25 cellular contexts compared by ENCODE assay signal in genomic region chr1:68826861-68827260, GRCh38.
"Had no signal": no experiment of that assay in that cellular context is flagged by ENCODE, and none has a peak within 500 bp of the region (broad histone marks: within the 10 kb centered on the region; RNA-seq: fewer than 3 reads in every experiment).

No MANE protein-coding gene starts in this region.

- H3K27ac ChIP-seq: left lung, lower lobe of right lung, parathyroid adenoma, psoas muscle, right atrium auricular region, right lobe of liver, tibial nerve, uterus had no signal

- H3K79me2 ChIP-seq: parathyroid adenoma had no signal

- H3K4me1 ChIP-seq: left lung, lower lobe of right lung, parathyroid adenoma, psoas muscle, right atrium auricular region, right lobe of liver, tibial nerve, uterus had no signal

- DNase-seq: hypothalamus; immature natural killer cell; kidney; left colon; left lung; lower lobe of right lung; mammary epithelial cell; mesenchymal stem cell; naive thymus-derived CD8-positive, alpha-beta T cell; nucleus accumbens; psoas muscle; right lobe of liver; stimulated activated CD4-positive, alpha-beta T cell treated with anti-CD3 and anti-CD28 coated beads, Interleukin-1b, Interleukin-23, amount 100 ng/mL, for 48 hours; stimulated activated CD4-positive, alpha-beta T cell treated with anti-CD3 and anti-CD28 coated beads, Interleukin-2, amount 100 ng/mL, for 48 hours; stimulated activated CD4-positive, alpha-beta T cell treated with anti-CD3 and anti-CD28 coated beads, Interleukin-4, amount 100 ng/mL, for 4 hours; stimulated activated CD8-positive, alpha-beta memory T cell treated with anti-CD3 and anti-CD28 coated beads, Interleukin-4, amount 100 ng/mL, for 48 hours; stimulated activated naive CD4-positive, alpha-beta T cell treated with Interleukin-2 at 50 U/mL for 16 hours; stimulated activated naive CD8-positive, alpha-beta T cell treated with anti-CD3 and anti-CD28 coated beads, Interleukin-15, amount 100 ng/mL, for 72 hours; substantia nigra; uterus had no signal

- H2AFZ ChIP-seq: parathyroid adenoma had no signal

- H3K9me3 ChIP-seq: right lobe of liver, uterus had no signal

- FAIRE-seq: islet of Langerhans, kidney had no signal

- H3K36me3 ChIP-seq: left lung, lower lobe of right lung, right atrium auricular region, right lobe of liver, tibial nerve, uterus had no signal

- H3K27me3 ChIP-seq: left lung, right atrium auricular region, right lobe of liver, tibial nerve, uterus had no signal

- H3K4me3 ChIP-seq: left lung, lower lobe of right lung, psoas muscle, right atrium auricular region, right lobe of liver, smooth muscle cell, tibial nerve, uterus had no signal

- H3K4me2 ChIP-seq: smooth muscle cell had no signal
